ENCODE assay signal across 10 cellular contexts in the genomic region with DNA sequence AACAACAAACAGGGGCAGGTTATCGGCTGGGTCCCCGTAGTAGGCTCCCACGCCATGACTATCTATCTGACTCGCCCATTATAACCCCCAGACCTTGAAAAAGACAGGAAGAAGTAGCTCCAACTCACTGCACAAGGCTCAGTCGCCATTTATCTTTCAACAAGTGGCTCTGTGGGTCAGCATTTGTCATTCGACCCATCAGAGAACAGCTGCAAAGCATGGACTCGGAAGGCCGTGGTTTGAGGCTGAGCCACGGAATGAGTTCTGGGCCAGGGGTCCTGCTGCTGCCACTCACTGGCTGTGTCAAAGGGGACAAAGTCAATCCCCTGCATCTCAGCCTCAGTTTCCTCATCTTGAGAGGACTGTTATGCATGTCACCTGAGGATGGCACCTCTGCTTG.
"Had no signal": no experiment of that assay in that cellular context is flagged by ENCODE, and none has a peak within 500 bp of the region (broad histone marks: within the 10 kb centered on the region; RNA-seq: fewer than 3 reads in every experiment).

No MANE protein-coding gene starts in this region.

- DNase-seq: GM23248, GOT3, H7, HFFc6, KBM-7 had no signal

- H3K27ac Mint-ChIP-seq: HFFc6, IgD-negative memory B cell had no signal

- H3K4me1 ChIP-seq: HAP-1 had no signal

- H3K27ac ChIP-seq: GM23248, HL-60 had no signal

- H2AFZ ChIP-seq: GM23248 had no signal

- H3K4me3 Mint-ChIP-seq: HFFc6, IgD-negative memory B cell had no signal

- H3K4me1 Mint-ChIP-seq: IgD-negative memory B cell had no signal

- H3K36me3 ChIP-seq: HAP-1 had no signal

- H3K4me3 ChIP-seq: GM23248, HAP-1 had no signal

- H3K9me3 ChIP-seq: HAP-1 had no signal

- H3K9ac ChIP-seq: GM23248 had no signal

- ATAC-seq: HCT116, HepG2 had no signal
